In the genomic region with DNA sequence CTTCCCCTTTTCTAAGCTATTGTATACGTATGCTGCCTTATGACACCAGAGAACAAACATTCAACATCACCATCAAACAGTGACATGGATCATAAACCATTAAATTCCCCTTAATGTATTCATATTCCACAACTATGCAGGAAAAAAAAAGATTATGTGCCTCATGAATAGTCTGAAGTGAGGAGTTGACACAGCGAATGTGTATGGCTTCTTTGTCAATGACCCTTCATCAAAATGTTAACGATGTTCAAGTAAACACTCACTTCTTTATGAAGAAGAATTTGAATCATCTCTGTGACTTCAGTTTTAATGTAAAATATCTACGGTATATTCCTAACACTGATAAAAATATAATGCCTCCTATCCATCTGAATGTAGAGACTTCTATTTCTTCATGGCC, we compare ENCODE assay signal across 14 cellular contexts. TPM values are rescaled to one million over a fixed set of nuclear protein-coding genes. Genes with fewer than 3 reads are reported as not detected.
"Had no signal": no experiment of that assay in that cellular context is flagged by ENCODE, and none has a peak within 500 bp of the region (broad histone marks: within the 10 kb centered on the region; RNA-seq: fewer than 3 reads in every experiment).

No MANE protein-coding gene starts in this region.

- H3K4me1 Mint-ChIP-seq: activated CD4-positive, alpha-beta T cell treated with anti-CD3 and anti-CD28 coated beads, Interleukin-2, amount 10 ng/mL, durations not matched to agents 7 days and 5 days; naive thymus-derived CD4-positive, alpha-beta T cell; neural progenitor cell; stimulated activated naive B cell treated with anti-CD40 and anti-IgM and Interleukin-4, amounts not matched to agents 10 μg/mL and 1 μg/mL and 100 μg/mL, for 72 hours had no signal

- H3K27me3 ChIP-seq: body of pancreas, esophagus muscularis mucosa, neural progenitor cell, thyroid gland had no signal

- H3K27me3 Mint-ChIP-seq: progenitor cell of endocrine pancreas had no signal

- H3K36me3 Mint-ChIP-seq: naive thymus-derived CD4-positive, alpha-beta T cell; stimulated activated naive B cell treated with anti-CD40 and anti-IgM and Interleukin-4, amounts not matched to agents 10 μg/mL and 1 μg/mL and 100 μg/mL, for 72 hours had no signal

- H3K9me3 ChIP-seq: body of pancreas, esophagus muscularis mucosa, thyroid gland had no signal

- H3K9me3 Mint-ChIP-seq: activated CD4-positive, alpha-beta T cell treated with anti-CD3 and anti-CD28 coated beads, Interleukin-2, amount 10 ng/mL, durations not matched to agents 7 days and 5 days; activated naive CD4-positive, alpha-beta T cell treated with anti-CD3 and anti-CD28 coated beads for 36 hours; activated T-cell treated with anti-CD3 and anti-CD28 coated beads, Interleukin-2, amount 50 U/mL, for 24 hours; naive thymus-derived CD4-positive, alpha-beta T cell; neural progenitor cell; stimulated activated naive B cell treated with anti-CD40 and anti-IgM and Interleukin-4, amounts not matched to agents 10 μg/mL and 1 μg/mL and 100 μg/mL, for 72 hours had no signal

- H3K27ac ChIP-seq: body of pancreas, esophagus muscularis mucosa, neural progenitor cell, thyroid gland had no signal

- H3K27ac Mint-ChIP-seq: activated CD4-positive, alpha-beta T cell treated with anti-CD3 and anti-CD28 coated beads, Interleukin-2, amount 10 ng/mL, durations not matched to agents 7 days and 5 days; activated CD8-positive, alpha-beta T cell treated with anti-CD3 and anti-CD28 coated beads, Interleukin-2, amount 10 ng/mL, durations not matched to agents 7 days and 5 days; activated naive CD4-positive, alpha-beta T cell treated with anti-CD3 and anti-CD28 coated beads for 36 hours; activated T-cell treated with anti-CD3 and anti-CD28 coated beads, Interleukin-2, amount 50 U/mL, for 24 hours; naive thymus-derived CD4-positive, alpha-beta T cell; neural progenitor cell; progenitor cell of endocrine pancreas; stimulated activated naive B cell treated with anti-CD40 and anti-IgM and Interleukin-4, amounts not matched to agents 10 μg/mL and 1 μg/mL and 100 μg/mL, for 72 hours had no signal

- ATAC-seq: activated CD8-positive, alpha-beta T cell treated with anti-CD3 and anti-CD28 coated beads, Interleukin-2, amount 10 ng/mL, durations not matched to agents 7 days and 5 days; body of pancreas; naive thymus-derived CD4-positive, alpha-beta T cell; stimulated activated naive B cell treated with anti-CD40 and anti-IgM and Interleukin-4, amounts not matched to agents 10 μg/mL and 1 μg/mL and 100 μg/mL, for 72 hours had no signal

- H3K4me3 Mint-ChIP-seq: activated CD4-positive, alpha-beta T cell treated with anti-CD3 and anti-CD28 coated beads, Interleukin-2, amount 10 ng/mL, durations not matched to agents 7 days and 5 days; activated CD8-positive, alpha-beta T cell treated with anti-CD3 and anti-CD28 coated beads, Interleukin-2, amount 10 ng/mL, durations not matched to agents 7 days and 5 days; activated naive CD4-positive, alpha-beta T cell treated with anti-CD3 and anti-CD28 coated beads for 36 hours; activated T-cell treated with anti-CD3 and anti-CD28 coated beads, Interleukin-2, amount 50 U/mL, for 24 hours; naive thymus-derived CD4-positive, alpha-beta T cell; neural progenitor cell; stimulated activated naive B cell treated with anti-CD40 and anti-IgM and Interleukin-4, amounts not matched to agents 10 μg/mL and 1 μg/mL and 100 μg/mL, for 72 hours had no signal

- DNase-seq: activated CD4-positive, alpha-beta T cell treated with anti-CD3 and anti-CD28 coated beads, Interleukin-2, amount 10 ng/mL, durations not matched to agents 7 days and 5 days; activated CD8-positive, alpha-beta T cell treated with anti-CD3 and anti-CD28 coated beads, Interleukin-2, amount 10 ng/mL, durations not matched to agents 7 days and 5 days; activated naive CD4-positive, alpha-beta T cell treated with anti-CD3 and anti-CD28 coated beads for 36 hours; activated T-cell treated with anti-CD3 and anti-CD28 coated beads, Interleukin-2, amount 50 U/mL, for 24 hours; body of pancreas; dermis blood vessel endothelial cell; effector memory CD4-positive, alpha-beta T cell; mesenchymal stem cell; naive thymus-derived CD4-positive, alpha-beta T cell; stimulated activated naive B cell treated with anti-CD40 and anti-IgM and Interleukin-4, amounts not matched to agents 10 μg/mL and 1 μg/mL and 100 μg/mL, for 72 hours; thyroid gland had no signal

RNA-seq across cellular contexts. Expression of gene SMAD9, which starts 44.6 kb away (rescaled TPM):
- total RNA-seq: activated CD4-positive, alpha-beta T cell treated with anti-CD3 and anti-CD28 coated beads, Interleukin-2, amount 10 ng/mL, durations not matched to agents 7 days and 5 days; activated CD8-positive, alpha-beta T cell treated with anti-CD3 and anti-CD28 coated beads, Interleukin-2, amount 10 ng/mL, durations not matched to agents 7 days and 5 days; naive thymus-derived CD4-positive, alpha-beta T cell had no signal
